ENCODE assay signal across 8 cellular contexts in the genomic region with DNA sequence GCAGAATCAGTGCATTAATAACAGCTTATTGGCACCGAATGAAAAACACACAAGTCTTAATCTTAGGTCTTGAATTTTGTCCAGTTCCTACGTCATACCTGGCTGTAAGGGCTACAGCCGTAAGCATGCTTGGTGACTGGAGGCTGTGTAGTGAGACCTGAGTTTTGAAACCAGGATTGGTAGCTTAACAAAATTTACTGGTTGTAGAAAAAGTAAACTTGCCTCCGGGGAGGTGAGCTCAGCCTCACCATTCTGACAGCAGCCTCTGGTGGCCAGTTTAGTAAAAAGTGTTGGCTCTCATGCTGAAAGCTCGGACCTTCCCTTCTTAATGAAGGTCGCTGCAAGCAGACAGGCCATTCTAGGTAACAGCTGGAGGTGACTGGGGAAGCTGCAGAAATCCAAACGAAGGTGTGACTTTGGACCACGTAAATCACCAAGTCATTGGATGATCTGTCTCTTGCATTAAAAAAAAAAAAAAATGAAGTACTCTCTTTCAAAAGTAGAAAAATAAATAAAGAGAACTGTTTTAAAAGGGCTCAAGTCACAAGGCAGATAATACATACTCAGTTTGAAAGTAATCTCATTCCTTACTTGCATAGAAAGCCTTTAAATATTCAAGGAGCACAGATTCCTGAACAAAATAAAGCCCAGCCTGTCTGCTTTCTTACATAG. TPM values are rescaled to one million over a fixed set of nuclear protein-coding genes. Genes with fewer than 3 reads are reported as not detected.
DNase-seq lines count a peak whose midpoint lies in the region; ATAC-seq and TF ChIP-seq lines count a peak whose summit lies in the region.

No MANE protein-coding gene starts in this region.

- no peak overlapping the region for H3K4me3 ChIP-seq in HFF-Myc (replicated peaks; ENCODE audit: low read depth, low read length)

- ATAC-seq in GM18519 (IDR thresholded peaks at IDR 0.05; ENCODE audit: low FRiP score, unreplicated experiment): no peak

- DNase-seq in A172 (ENCODE audit: low spot score) (peak; percentile 44), HFF-Myc (ENCODE audit: extremely low read depth, low read depth) (no peak), astrocyte of the hippocampus (ENCODE audit: low read depth, low spot score) (peak; percentile 77), iPS-NIHi7 (ENCODE audit: extremely low spot score) (peak; percentile 71), foreskin melanocyte (no peak), NCI-H446 treated with DMSO at 0.1 percent for 48 hours (lab: John Stamatoyannopoulos, UW) (no peak), NCI-H2171 (lab: John Stamatoyannopoulos, UW) (no peak)

- peak; percentile 52 for TF ChIP-seq CTCF in HFF-Myc (IDR thresholded peaks at IDR 0.05; ENCODE audit: low read depth, low read length, missing control alignments)

RNA-seq across cellular contexts. Expression of a gene that starts 48.8 kb away (rescaled TPM):
- total RNA-seq in A172 (2014; rRNA removed; shearing (Covaris generic)): 39.5 and 44.3 TPM in 2 replicates

Comparison
In these comparisons a context has a peak if more than half of its experiments do, and no peak if none do; other contexts are left out.
1. DNase-seq: peak in A172 (single experiment), astrocyte of the hippocampus (single experiment) and iPS-NIHi7 (single experiment); none in HFF-Myc (single experiment), foreskin melanocyte (single experiment), NCI-H446 treated with DMSO at 0.1 percent for 48 hours (single experiment) and NCI-H2171 (single experiment).